Comparison of ENCODE assay signal across 9 cellular contexts in genomic region chr4:37675587-37676290, GRCh38. TPM values are rescaled to one million over a fixed set of nuclear protein-coding genes. Genes with fewer than 3 reads are reported as not detected.
DNase-seq lines count a peak whose midpoint lies in the region; ATAC-seq and TF ChIP-seq lines count a peak whose summit lies in the region.
"Had no signal": no experiment of that assay in that cellular context is flagged by ENCODE, and none has a peak within 500 bp of the region (broad histone marks: within the 10 kb centered on the region; RNA-seq: fewer than 3 reads in every experiment).

No MANE protein-coding gene starts in this region.

- H3K23ac ChIP-seq in mesendoderm (ENCODE audit: low read length) = no peak overlapping the region

- no peaks in the 10 kb centered on the region for H3K9me2 ChIP-seq in OCI-LY1 (ENCODE audit: low read depth, low read length)

- peak overlapping the region; percentile 45 for H3K9ac ChIP-seq in OCI-LY1 (ENCODE audit: low read length)
- no peak overlapping the region for H3K9ac ChIP-seq in mesendoderm (ENCODE audit: low read length)

- no CpG with 5 or more reads among the region's 1 CpG for WGBS in mesendoderm (ENCODE audit: extremely low coverage, insufficient coverage, low lambda C conversion rate)

- no peak overlapping the region for H2BK5ac ChIP-seq in mesendoderm (ENCODE audit: low read length)

- H4K5ac ChIP-seq in mesendoderm (ENCODE audit: low read length) = no peak overlapping the region

- no peak overlapping the region for H2BK120ac ChIP-seq in mesendoderm (ENCODE audit: low read depth, low read length)

- peak overlapping the region; percentile 91 for H3K27ac ChIP-seq in OCI-LY1 (ENCODE audit: low read depth, low read length, poor library complexity, severe bottlenecking)
- H3K27ac ChIP-seq in coronary artery = no peak overlapping the region
- H3K27ac ChIP-seq in mesendoderm (ENCODE audit: low read depth, low read length) = no peak overlapping the region

- peaks cover 23% of the 10 kb centered on the region for H3K4me1 Mint-ChIP-seq in memory B cell

- H3K79me2 ChIP-seq in OCI-LY1 (ENCODE audit: insufficient read depth, low read length) = peaks cover 46% of the 10 kb centered on the region
- no peaks in the 10 kb centered on the region for H3K79me2 ChIP-seq in mesendoderm (ENCODE audit: control insufficient read depth, insufficient read depth, low read length)

- no peak overlapping the region for H3K4ac ChIP-seq in mesendoderm (ENCODE audit: low read depth, low read length)

- H3K4me3 Mint-ChIP-seq in memory B cell = no peak overlapping the region

- no peak overlapping the region for H3K56ac ChIP-seq in mesendoderm (ENCODE audit: low read length)

- H3K4me2 ChIP-seq in OCI-LY1 (ENCODE audit: low read length) = peak overlapping the region; percentile 54
- H3K4me2 ChIP-seq in mesendoderm (ENCODE audit: low read length) = no peak overlapping the region

- H3K36me3 ChIP-seq in OCI-LY1 (ENCODE audit: insufficient read depth, low read length) = 0 out of 2 replicates have a peak, but pooled peaks cover 3% of the 10 kb centered on the region
- no peaks in the 10 kb centered on the region for H3K36me3 ChIP-seq in mesendoderm (ENCODE audit: control insufficient read depth, insufficient read depth, low read length)

- H3K79me1 ChIP-seq in mesendoderm (ENCODE audit: low read length) = peaks cover 9% of the 10 kb centered on the region

- no peaks in the 10 kb centered on the region for H3F3A ChIP-seq in OCI-LY1 (ENCODE audit: insufficient read depth, low read length)

- H3K36me3 Mint-ChIP-seq in memory B cell = no peaks in the 10 kb centered on the region

- peak; percentile 15 to 38 for DNase-seq in memory B cell (ENCODE audit: low spot score in 2 of 2)
- no peak for DNase-seq in coronary artery (ENCODE audit: low spot score)
- no peak for DNase-seq in DMS153 (lab: John Stamatoyannopoulos, UW)
- no peak for DNase-seq in mesendoderm
- DNase-seq in NCI-H1048 (lab: John Stamatoyannopoulos, UW) = no peak
- DNase-seq: NCI-H510A treated with DMSO at 0.1 percent for 48 hours had no signal

- no peak overlapping the region for H2BK15ac ChIP-seq in mesendoderm (replicated peaks; ENCODE audit: low read depth)

- H3K9me3 ChIP-seq in OCI-LY1 (ENCODE audit: low read length) = no peaks in the 10 kb centered on the region

- peaks cover 64% of the 10 kb centered on the region for H3K4me1 ChIP-seq in OCI-LY1 (ENCODE audit: insufficient read depth, low read length, severe bottlenecking)
- peaks cover 4% of the 10 kb centered on the region for H3K4me1 ChIP-seq in mesendoderm (ENCODE audit: control insufficient read depth, low read depth, low read length)

- H3K27ac Mint-ChIP-seq in memory B cell = peak overlapping the region; percentile 12

- ATAC-seq in GM18867 (IDR thresholded peaks at IDR 0.05; ENCODE audit: unreplicated experiment) = peak; percentile 96
- ATAC-seq in HG02571 (IDR thresholded peaks at IDR 0.05; ENCODE audit: unreplicated experiment) = peak; percentile 93
- ATAC-seq in memory B cell (ENCODE audit: low read depth) = peak; percentile 97

- no peak overlapping the region for H3K18ac ChIP-seq in mesendoderm (ENCODE audit: low read length)

- no peaks in the 10 kb centered on the region for H3K27me3 ChIP-seq in OCI-LY1 (ENCODE audit: insufficient read depth, low read length)
- H3K27me3 ChIP-seq in mesendoderm (ENCODE audit: insufficient read depth, low read length, poor library complexity) = no peaks in the 10 kb centered on the region

- H3K4me3 ChIP-seq in OCI-LY1 (ENCODE audit: low read depth, low read length, poor library complexity, severe bottlenecking) (peak overlapping the region; percentile 28), coronary artery (no peak overlapping the region), mesendoderm (ENCODE audit: low read length) (no peak overlapping the region)

- no peak overlapping the region for H2AFZ ChIP-seq in OCI-LY1 (ENCODE audit: low read length)

- no peaks in the 10 kb centered on the region for H3K9me3 Mint-ChIP-seq in memory B cell

- no peak for TF ChIP-seq CTCF in OCI-LY1 (IDR thresholded peaks at IDR 0.05; ENCODE audit: low read length)
- TF ChIP-seq CTCF in coronary artery (IDR thresholded peaks at IDR 0.05) = no peak

- no peaks in the 10 kb centered on the region for H4K20me1 ChIP-seq in OCI-LY1 (ENCODE audit: insufficient read depth, low read length)

- H4K8ac ChIP-seq in mesendoderm (ENCODE audit: low read depth, low read length) = no peak overlapping the region

- no peak overlapping the region for H2AK5ac ChIP-seq in mesendoderm (ENCODE audit: low read length)

- H3K27me3 Mint-ChIP-seq in memory B cell = no peaks in the 10 kb centered on the region

RNA-seq across cellular contexts. Expression of gene RELL1, which starts 10.4 kb away (rescaled TPM):
- polyA plus RNA-seq in mesendoderm (2013, experiment 1 of 2) = 6.1 TPM
- 6.4 TPM for polyA plus RNA-seq in mesendoderm (2013, experiment 2 of 2)

Comparison
In these comparisons a context has a peak if more than half of its experiments do, and no peak if none do; other contexts are left out.
1. DNase-seq: peak in memory B cell (2 of 2); none in coronary artery (single experiment), DMS153 (single experiment), mesendoderm (single experiment) and NCI-H1048 (single experiment).
2. Peak in every context shown above with its lines, with median percentiles within 50 percentile points of each other: ATAC-seq.